8 cellular contexts compared by ENCODE assay signal in genomic region chr5:150671509-150672236, GRCh38. TPM values are rescaled to one million over a fixed set of nuclear protein-coding genes. Genes with fewer than 3 reads are reported as not detected.
A peak's percentile ranks its signal among the peaks of the same experiment; 100 is the strongest.
DNase-seq lines count a peak whose midpoint lies in the region; ATAC-seq and TF ChIP-seq lines count a peak whose summit lies in the region.

No MANE protein-coding gene starts in this region.

- BruUV-seq in mammary epithelial cell (replicated peaks; lab: Mats Ljungman, UMichigan), result no TSS peak

- peak overlapping the region; percentile 81 to 86 (median 83) for H3K4me3 Mint-ChIP-seq in brain

- no peaks in the 10 kb centered on the region for H3K27me3 ChIP-seq in breast epithelium
- no peaks in the 10 kb centered on the region for H3K27me3 ChIP-seq in mammary epithelial cell (ENCODE audit: insufficient read depth, low read length)
- peaks cover 9% of the 10 kb centered on the region for H3K27me3 ChIP-seq in lower lobe of right lung (ENCODE audit: low read depth)
- no peaks in the 10 kb centered on the region for H3K27me3 ChIP-seq in tibial nerve

- no peak overlapping the region for H3K4me2 ChIP-seq in mammary epithelial cell (ENCODE audit: insufficient read depth, low read depth, low read length)

- H3K9ac ChIP-seq in mammary epithelial cell (ENCODE audit: insufficient read depth, low read length), result no peak overlapping the region

- peak overlapping the region; percentile 45 to 72 for H3K27ac ChIP-seq in breast epithelium
- H3K27ac ChIP-seq in mammary epithelial cell (ENCODE audit: insufficient read depth, low read depth, low read length), result no peak overlapping the region
- peak overlapping the region; percentile 19 for H3K27ac ChIP-seq in lower lobe of right lung
- H3K27ac ChIP-seq in tibial nerve, result peak overlapping the region; percentile 22 to 85 (median 59)

- no peaks in the 10 kb centered on the region for H3K79me2 ChIP-seq in mammary epithelial cell (ENCODE audit: insufficient read depth, low read length)

- H3K4me1 ChIP-seq in breast epithelium (peaks cover 9 to 16% of the 10 kb centered on the region in 2 donors), mammary epithelial cell (ENCODE audit: insufficient read depth, low read length) (peaks cover 5% of the 10 kb centered on the region), lower lobe of right lung (peaks cover 23% of the 10 kb centered on the region), tibial nerve (peaks cover 0 to 49% (median 31%) of the 10 kb centered on the region in 4 donors)

- peaks cover 17% of the 10 kb centered on the region for H3K27me3 Mint-ChIP-seq in brain

- peak overlapping the region in 1 of 5 experiments; percentile 48 for H3K27ac Mint-ChIP-seq in brain

- H2AFZ ChIP-seq in mammary epithelial cell (ENCODE audit: low read depth, low read length), result no peak overlapping the region

- TF ChIP-seq CTCF in breast epithelium (IDR thresholded peaks at IDR 0.05) (no peak), mammary epithelial cell (conservative IDR thresholded peaks at IDR 0.05 in 1 of 2, IDR thresholded peaks at IDR 0.05 in 1 of 2; ENCODE audit: extremely low read depth in 1 of 2, insufficient read depth in 1 of 2, low read depth in 1 of 2, low read length in 2 of 2) (no peak), brain (conservative IDR thresholded peaks at IDR 0.05) (no peak), lower lobe of right lung (IDR thresholded peaks at IDR 0.05) (no peak), tibial nerve (IDR thresholded peaks at IDR 0.05) (no peak)

- H3K36me3 ChIP-seq in breast epithelium (no peaks in the 10 kb centered on the region), mammary epithelial cell (ENCODE audit: insufficient read depth, low read length) (no peaks in the 10 kb centered on the region), lower lobe of right lung (no peaks in the 10 kb centered on the region), tibial nerve (no peaks in the 10 kb centered on the region)

- intact Hi-C loops in breast epithelium (cut with DNase I; ENCODE audit: low total_unique reads), result loop anchor here (2.0 kb wide), 1 partner anchor 75 kb away; no protein-coding TSS in a partner anchor
- intact Hi-C loops in mammary epithelial cell (cut with micrococcal nuclease), result no loop called here
- intact Hi-C loops in lower lobe of right lung (cut with DNase I), result no loop called here

- dilution Hi-C loops in mammary epithelial cell (cut with HindIII; ENCODE audit: low sequenced_read_pairs), result no loop called here

- H3K9me3 Mint-ChIP-seq in brain, result no peaks in the 10 kb centered on the region

- H4K20me1 ChIP-seq in mammary epithelial cell (ENCODE audit: insufficient read depth, low read length), result no peaks in the 10 kb centered on the region

- H3K4me3 ChIP-seq in breast epithelium (peak overlapping the region; percentile 44 to 82 (median 52)), mammary epithelial cell (replicated peaks in 1 of 3; ENCODE audit: insufficient read depth in 1 of 3, low read depth in 2 of 3, low read length in 3 of 3) (no peak overlapping the region), lower lobe of right lung (peak overlapping the region; percentile 64), tibial nerve (peak overlapping the region; percentile 32 to 58 (median 50))

- CTCF ChIA-PET in mammary epithelial cell (lab: Charles Lee; ENCODE audit: low non-redundant PET), result no interaction called here

- H3K9me3 ChIP-seq in breast epithelium, result no peaks in the 10 kb centered on the region
- H3K9me3 ChIP-seq in mammary epithelial cell (replicated peaks; ENCODE audit: insufficient read depth, low read length), result no peaks in the 10 kb centered on the region
- no peaks in the 10 kb centered on the region for H3K9me3 ChIP-seq in lower lobe of right lung
- H3K9me3 ChIP-seq in tibial nerve, result no peaks in the 10 kb centered on the region

- TF ChIP-seq EP300 in tibial nerve (IDR thresholded peaks at IDR 0.05), result no peak

- H3K36me3 Mint-ChIP-seq in brain, result no peaks in the 10 kb centered on the region

- 82% methylated on average over 13 of the region's 51 CpGs for WGBS in mammary epithelial cell (ENCODE audit: low coverage, missing lambda C conversion rate)
- WGBS in tibial nerve, 2 donors, result 9 to 12% methylated on average over 24 to 42 of the region's 51 CpGs

- DNase-seq in breast epithelium (ENCODE audit: low spot score in 2 of 2) (no peak), mammary epithelial cell (no peak), lower lobe of right lung (no peak), tibial nerve (ENCODE audit: low spot score in 2 of 2) (no peak), dedifferentiated amniotic fluid mesenchymal stem cell (ENCODE audit: extremely low spot score) (no peak)

- in situ Hi-C loops in mammary epithelial cell (cut with MboI; ENCODE audit: low sequenced_read_pairs in 2 of 2), result loop anchor here (25.0 kb wide), 1 partner anchor 209 kb away; no protein-coding TSS in a partner anchor

- peaks cover 20% of the 10 kb centered on the region for H3K4me1 Mint-ChIP-seq in brain

- ATAC-seq in lower lobe of right lung (peak; percentile 53 to 57), GM19455 (IDR thresholded peaks at IDR 0.05; ENCODE audit: unreplicated experiment) (no peak), GM21737 (IDR thresholded peaks at IDR 0.05; ENCODE audit: unreplicated experiment) (no peak)

- TF ChIP-seq POLR2A in breast epithelium (IDR thresholded peaks at IDR 0.05), result no peak
- TF ChIP-seq POLR2A in tibial nerve (IDR thresholded peaks at IDR 0.05), result no peak

RNA-seq across cellular contexts. Expression of gene MYOZ3, which starts 10.6 kb away (rescaled TPM):
- total RNA-seq in breast epithelium (under 1 TPM; under 0.01 to 0.33 (median 0.15) TPM), mammary epithelial cell (not detected), lower lobe of right lung (0.92 TPM), tibial nerve (1 to 10 TPM in 3 of 4 donors, under 1 TPM in 1; 0.30 to 9.0 (median 4.6) TPM)
- polyA plus RNA-seq in mammary epithelial cell (not detected), brain (ENCODE audit: insufficient read depth, low read depth, low replicate concordance) (0.24 TPM)
- polyA minus RNA-seq in mammary epithelial cell, result not detected

RNA-seq across cellular contexts. Expression of gene RBM22, which starts 29.2 kb away (rescaled TPM):
- total RNA-seq in breast epithelium (10 to 100 TPM; 40.5 to 57.8 (median 44.9) TPM), mammary epithelial cell (10 to 100 TPM; 28.5 to 34.7 TPM), lower lobe of right lung (46.8 TPM), tibial nerve (10 to 100 TPM; 24.7 to 41.6 (median 33.2) TPM)
- polyA plus RNA-seq in mammary epithelial cell (39.8 TPM), brain (ENCODE audit: insufficient read depth, low read depth, low replicate concordance) (52.7 TPM)
- 65.6 TPM for polyA minus RNA-seq in mammary epithelial cell

RNA-seq across cellular contexts. Expression of gene SYNPO, which starts 31.2 kb away (rescaled TPM):
- total RNA-seq in breast epithelium, result 10 to 100 TPM in 2 of 3 donors, 1 to 10 TPM in 1; 6.3 to 22.4 (median 15.4) TPM
- 1 to 10 TPM; 1.3 to 5.3 TPM for total RNA-seq in mammary epithelial cell
- polyA plus RNA-seq in mammary epithelial cell, result 2.6 TPM
- 23.9 TPM for polyA minus RNA-seq in mammary epithelial cell
- polyA plus RNA-seq in brain (ENCODE audit: insufficient read depth, low read depth, low replicate concordance), result 50.7 TPM
- 90.6 TPM for total RNA-seq in lower lobe of right lung
- 10 to 100 TPM; 58.4 to 71.5 (median 63.5) TPM for total RNA-seq in tibial nerve

Comparison
In these comparisons a context has a peak if more than half of its experiments do, and no peak if none do; other contexts are left out.
1. H3K4me3 ChIP-seq: peak in breast epithelium (3 of 3), lower lobe of right lung (single experiment) and tibial nerve (4 of 4); none in mammary epithelial cell (0 of 3).
2. ATAC-seq: peak in lower lobe of right lung (2 of 2); none in GM19455 (single experiment) and GM21737 (single experiment).